10 cellular contexts compared by ENCODE assay signal in the genomic region with DNA sequence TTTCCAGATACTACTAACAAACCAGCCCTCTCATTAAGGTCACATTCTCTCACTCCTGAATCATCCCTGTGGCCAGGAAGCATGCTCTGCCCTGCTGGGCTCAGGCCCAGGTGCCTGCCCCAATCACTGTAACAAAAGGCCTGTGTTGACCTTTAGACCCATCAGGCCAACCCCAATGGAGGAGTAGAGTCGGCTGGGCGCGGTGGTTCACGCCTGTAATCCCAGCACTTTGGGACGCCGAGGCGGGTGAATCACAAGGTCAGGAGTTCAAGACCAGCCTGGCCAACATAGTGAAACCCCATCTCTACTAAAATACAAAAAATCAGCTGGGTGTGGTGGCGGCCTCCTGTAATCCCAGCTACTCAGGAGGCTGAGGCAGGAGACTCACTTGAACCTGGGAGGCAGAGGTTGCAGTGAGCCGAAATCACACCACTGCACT. TPM values are rescaled to one million over a fixed set of nuclear protein-coding genes. Genes with fewer than 3 reads are reported as not detected.
A peak's percentile ranks its signal among the peaks of the same experiment; 100 is the strongest.
DNase-seq lines count a peak whose midpoint lies in the region; ATAC-seq and TF ChIP-seq lines count a peak whose summit lies in the region.
"Not testable (repeated sequence)": the region's sequence is repeated elsewhere in the genome, so short reads cannot be mapped to it uniquely, and the experiment has no call there.
"Had no signal": no experiment of that assay in that cellular context is flagged by ENCODE, and none has a peak within 500 bp of the region (broad histone marks: within the 10 kb centered on the region; RNA-seq: fewer than 3 reads in every experiment).

No MANE protein-coding gene starts in this region.

- H3K27ac ChIP-seq in PC-9 = peak overlapping the region; percentile 95
- not testable (repeated sequence) for H3K27ac ChIP-seq in endodermal cell (ENCODE audit: low read depth, low read length); upper lobe of right lung

- POLR2A ChIA-PET in PC-9 (lab: Charles Lee; ENCODE audit: unreplicated experiment) = interaction anchor here (0.6 kb wide), 1 partner anchor 63 kb away, joined by 4 read pairs; no protein-coding TSS in a partner anchor

- not testable (repeated sequence) for H3K9me3 ChIP-seq in PC-9 (ENCODE audit: insufficient read depth, low read depth); endodermal cell (ENCODE audit: control insufficient read depth, low read length); mucosa of descending colon; upper lobe of right lung

- H3K9me2 ChIP-seq in PC-9 (ENCODE audit: insufficient read depth) = not testable (repeated sequence)

- not testable (repeated sequence) for BruUV-seq in PC-9 (replicated peaks; lab: Mats Ljungman, UMichigan)

- peaks cover 55% of the 10 kb centered on the region for H3F3A ChIP-seq in PC-9 (ENCODE audit: insufficient read depth, low read depth)

- ATAC-seq in mucosa of descending colon = peak; percentile 96
- ATAC-seq in upper lobe of right lung = not testable (repeated sequence)

- peak overlapping the region; percentile 74 for H3K27ac Mint-ChIP-seq in activated naive CD4-positive, alpha-beta T cell treated with anti-CD3 and anti-CD28 coated beads, Interleukin-2, amount 50 U/mL, for 24 hours
- peak overlapping the region; percentile 42 for H3K27ac Mint-ChIP-seq in endodermal cell

- H3K79me2 ChIP-seq in PC-9 (ENCODE audit: low read depth) = not testable (repeated sequence)

- intact Hi-C loops in PC-9 (cut with micrococcal nuclease; ENCODE audit: unreplicated experiment); mucosa of descending colon (cut with DNase I, micrococcal nuclease); upper lobe of right lung (cut with DNase I): not testable (repeated sequence)

- not testable (repeated sequence) for H3K27me3 Mint-ChIP-seq in activated naive CD4-positive, alpha-beta T cell treated with anti-CD3 and anti-CD28 coated beads, Interleukin-2, amount 50 U/mL, for 24 hours
- H3K27me3 Mint-ChIP-seq in endodermal cell (ENCODE audit: insufficient read depth) = peaks cover 24% of the 10 kb centered on the region

- H2AFZ ChIP-seq in PC-9 = not testable (repeated sequence)

- not testable (repeated sequence) for H3K9ac ChIP-seq in endodermal cell (ENCODE audit: extremely low read depth, low read length, poor library complexity, severe bottlenecking)

- not testable (repeated sequence) for H3K4me3 Mint-ChIP-seq in activated naive CD4-positive, alpha-beta T cell treated with anti-CD3 and anti-CD28 coated beads, Interleukin-2, amount 50 U/mL, for 24 hours; endodermal cell

- H3K36me3 ChIP-seq in PC-9 (ENCODE audit: low read depth); endodermal cell (ENCODE audit: control insufficient read depth, insufficient read depth, low read length); mucosa of descending colon (ENCODE audit: low read depth); upper lobe of right lung: not testable (repeated sequence)

- TF ChIP-seq CTCF in HFF-Myc (IDR thresholded peaks at IDR 0.05; ENCODE audit: low read depth, low read length, missing control alignments); PC-9 (conservative IDR thresholded peaks at IDR 0.05); endodermal cell (conservative IDR thresholded peaks at IDR 0.05); mucosa of descending colon (IDR thresholded peaks at IDR 0.05); upper lobe of right lung (IDR thresholded peaks at IDR 0.05): not testable (repeated sequence)

- H3K4me1 Mint-ChIP-seq in activated naive CD4-positive, alpha-beta T cell treated with anti-CD3 and anti-CD28 coated beads, Interleukin-2, amount 50 U/mL, for 24 hours = not testable (repeated sequence)
- peaks cover 21% of the 10 kb centered on the region for H3K4me1 Mint-ChIP-seq in endodermal cell

- H3K4me1 ChIP-seq in PC-9 (replicated peaks; ENCODE audit: insufficient read depth) = peaks cover 73% of the 10 kb centered on the region
- H3K4me1 ChIP-seq in endodermal cell (ENCODE audit: control insufficient read depth, insufficient read depth, low read length); mucosa of descending colon (ENCODE audit: low read depth); upper lobe of right lung: not testable (repeated sequence)

- CTCF ChIA-PET in PC-9 (lab: Charles Lee) = interaction anchor here (0.7 kb wide), 1 partner anchor 19 kb away, joined by 11 read pairs; no protein-coding TSS in a partner anchor

- not testable (repeated sequence) for H3K36me3 Mint-ChIP-seq in activated naive CD4-positive, alpha-beta T cell treated with anti-CD3 and anti-CD28 coated beads, Interleukin-2, amount 50 U/mL, for 24 hours; endodermal cell (ENCODE audit: low read depth)

- H4K20me1 ChIP-seq in PC-9 (ENCODE audit: insufficient read depth) = not testable (repeated sequence)

- peak overlapping the region; percentile 71; the same call in 1 of the 2 replicates for H3K4me2 ChIP-seq in PC-9

- peak; percentile 49 for DNase-seq in DMS53 (lab: John Stamatoyannopoulos, UW)
- DNase-seq in HFF-Myc (ENCODE audit: extremely low read depth, low read depth) = peak; percentile 19
- peak; percentile 84 to 93 for DNase-seq in PC-9
- DNase-seq in endodermal cell = not testable (repeated sequence)
- DNase-seq in islet precursor cell = peak; percentile 89
- peak; percentile 57 to 76 (median 69) for DNase-seq in mucosa of descending colon
- DNase-seq in upper lobe of right lung = peak; percentile 22

- not testable (repeated sequence) for H3K27me3 ChIP-seq in PC-9 (ENCODE audit: insufficient read depth, low read depth); endodermal cell (ENCODE audit: control insufficient read depth, insufficient read depth, low read length, poor library complexity, severe bottlenecking); upper lobe of right lung

- 67 to 79% methylated on average over 1 to 9 of the region's 9 CpGs for WGBS in endodermal cell (ENCODE audit: insufficient coverage in 1 of 2, insufficient read length in 1 of 2), 2 experiments

- H3K4me3 ChIP-seq in HFF-Myc (replicated peaks; ENCODE audit: low read depth, low read length); PC-9; endodermal cell (ENCODE audit: low read length); mucosa of descending colon; upper lobe of right lung: not testable (repeated sequence)

- H3K9me3 Mint-ChIP-seq in activated naive CD4-positive, alpha-beta T cell treated with anti-CD3 and anti-CD28 coated beads, Interleukin-2, amount 50 U/mL, for 24 hours; endodermal cell: not testable (repeated sequence)

RNA-seq across cellular contexts. Expression of a gene that starts 38.8 kb away (rescaled TPM):
- total RNA-seq in PC-9 (2021) = 56.0 and 60.5 TPM in 2 replicates
- 100 to 1,000 TPM in 1 of 2 donors, 10 to 100 TPM in 1; 42.3 to 101 TPM for total RNA-seq in endodermal cell
- 59.8 TPM for polyA plus RNA-seq in endodermal cell (2013, experiment 1 of 2)
- 62.4 TPM for polyA plus RNA-seq in endodermal cell (2013, experiment 2 of 2)
- 10 to 100 TPM in 1 of 3 donors, 1 to 10 TPM in 2; 1.2 to 12.7 (median 2.5) TPM for total RNA-seq in mucosa of descending colon
- 0.35 TPM for total RNA-seq in upper lobe of right lung
- total RNA-seq: body of pancreas had no signal
- polyA plus RNA-seq: IgD-negative memory B cell had no signal

RNA-seq across cellular contexts. Expression of a gene that starts 57.6 kb away (rescaled TPM):
- 26.8 and 27.6 TPM in 2 replicates for total RNA-seq in PC-9 (2021)
- total RNA-seq in endodermal cell = 10 to 100 TPM in 1 of 2 donors, 1 to 10 TPM in 1; 9.0 to 14.0 TPM
- 12.3 TPM for polyA plus RNA-seq in endodermal cell (2013, experiment 1 of 2)
- 11.4 TPM for polyA plus RNA-seq in endodermal cell (2013, experiment 2 of 2)
- total RNA-seq in mucosa of descending colon = 10 to 100 TPM; 20.8 to 43.5 (median 29.2) TPM
- 15.6 TPM for total RNA-seq in upper lobe of right lung
